In genomic region chr15:75758071-75758872, GRCh38 we compare ENCODE assay signal across 1 cellular context.
TF ChIP-seq lines count a peak whose summit lies in the region.

No MANE protein-coding gene starts in this region.

TF ChIP-seq in K562, 482 proteins besides CTCF, POLR2A, EP300 and RAD21 (continued from another document and continues in another):
- TF ChIP-seq ZBTB40 (IDR thresholded peaks at IDR 0.05) (0 out of 2 replicates have a peak, but pooled peaks have one; percentile 44), ZBTB40 (CRISPR knock-in tag; IDR thresholded peaks at IDR 0.05) (no peak), TCF7 (IDR thresholded peaks at IDR 0.05; ENCODE audit: borderline replicate concordance) (no peak), BRD4 (IDR thresholded peaks at IDR 0.05) (no peak), ZNF592 (IDR thresholded peaks at IDR 0.05) (0 out of 2 replicates have a peak, but pooled peaks have one; percentile 63), SMAD2 (IDR thresholded peaks at IDR 0.05; ENCODE audit: low read depth, low read length) (no peak), ETV6 (IDR thresholded peaks at IDR 0.05; ENCODE audit: borderline replicate concordance in 1 of 2, low read depth in 2 of 2, low read length in 1 of 2) (no peak), ETV6 (CRISPR knock-in tag; IDR thresholded peaks at IDR 0.05; ENCODE audit: borderline replicate concordance) (no peak), ZNF696 (CRISPR knock-in tag; conservative IDR thresholded peaks at IDR 0.05) (no peak), BCL6 (CRISPR knock-in tag; IDR thresholded peaks at IDR 0.05) (no peak), NCOA2 (IDR thresholded peaks at IDR 0.05; ENCODE audit: partially characterized antibody in 2 of 2) (no peak), SMAD1 (IDR thresholded peaks at IDR 0.05; ENCODE audit: low read depth, low read length, partially characterized antibody) (no peak), DACH1 (IDR thresholded peaks at IDR 0.05; ENCODE audit: partially characterized antibody) (no peak), CGGBP1 (CRISPR knock-in tag; IDR thresholded peaks at IDR 0.05) (no peak), HOMEZ (CRISPR knock-in tag; IDR thresholded peaks at IDR 0.05) (no peak), KDM5B (IDR thresholded peaks at IDR 0.05; ENCODE audit: insufficient replicate concordance, low read depth, low read length) (peak; percentile 76), RBM34 (IDR thresholded peaks at IDR 0.05; ENCODE audit: borderline replicate concordance, insufficient read depth, low read length) (no peak), MCM2 (IDR thresholded peaks at IDR 0.05; ENCODE audit: low read depth) (no peak), GTF2E2 (tag; IDR thresholded peaks at IDR 0.05) (0 out of 2 replicates have a peak, but pooled peaks have one; percentile 68), RBM25 (IDR thresholded peaks at IDR 0.05; ENCODE audit: low read depth, low read length, severe bottlenecking) (no peak), FOXK2 (conservative IDR thresholded peaks at IDR 0.05 in 1 of 2, IDR thresholded peaks at IDR 0.05 in 1 of 2; ENCODE audit: low read depth in 2 of 2) (peak in 1 of 2 experiments; percentile 78; a peak in 2 of 4 replicates), TAF7 (tag; IDR thresholded peaks at IDR 0.05) (no peak), KLF6 (CRISPR knock-in tag; IDR thresholded peaks at IDR 0.05; ENCODE audit: borderline replicate concordance) (no peak; the same call in 1 of the 2 replicates), ATF4 (CRISPR knock-in tag; IDR thresholded peaks at IDR 0.05) (no peak), ZNF347 (CRISPR knock-in tag; IDR thresholded peaks at IDR 0.05; ENCODE audit: low read depth) (no peak), MLX (CRISPR knock-in tag; conservative IDR thresholded peaks at IDR 0.05) (no peak), STAT5A (IDR thresholded peaks at IDR 0.05; ENCODE audit: borderline replicate concordance, low read length) (no peak), RFX7 (CRISPR knock-in tag; IDR thresholded peaks at IDR 0.05) (no peak), GABPA (tag; conservative IDR thresholded peaks at IDR 0.05; ENCODE audit: low read depth) (peak; percentile 85), ZNF707 (CRISPR knock-in tag; conservative IDR thresholded peaks at IDR 0.05) (no peak), SMAD4 (CRISPR knock-in tag; conservative IDR thresholded peaks at IDR 0.05) (0 out of 2 replicates have a peak, but pooled peaks have one; percentile 14), TSHZ1 (CRISPR knock-in tag; IDR thresholded peaks at IDR 0.05) (no peak), KHSRP (IDR thresholded peaks at IDR 0.05) (no peak), PREB (CRISPR knock-in tag; IDR thresholded peaks at IDR 0.05) (no peak), SP2 (IDR thresholded peaks at IDR 0.05; ENCODE audit: extremely low read depth, low read depth, low read length, poor library complexity, severe bottlenecking) (no peak), ILF3 (IDR thresholded peaks at IDR 0.05; ENCODE audit: borderline replicate concordance) (no peak)
